5 cellular contexts compared by ENCODE assay signal in genomic region chr15:45001180-45001579, GRCh38. TPM values are rescaled to one million over a fixed set of nuclear protein-coding genes. Genes with fewer than 3 reads are reported as not detected.
"Had no signal": no experiment of that assay in that cellular context is flagged by ENCODE, and none has a peak within 500 bp of the region (broad histone marks: within the 10 kb centered on the region; RNA-seq: fewer than 3 reads in every experiment).

No MANE protein-coding gene starts in this region.

RNA-seq across cellular contexts. Expression of gene TERB2, which starts 44.7 kb away (rescaled TPM):
- total RNA-seq: HT-29, HT1080, IMR-90, K562 had no signal
- polyA plus RNA-seq: IgD-negative memory B cell, IMR-90, K562 had no signal
